27 cellular contexts compared by ENCODE assay signal in the genomic region with DNA sequence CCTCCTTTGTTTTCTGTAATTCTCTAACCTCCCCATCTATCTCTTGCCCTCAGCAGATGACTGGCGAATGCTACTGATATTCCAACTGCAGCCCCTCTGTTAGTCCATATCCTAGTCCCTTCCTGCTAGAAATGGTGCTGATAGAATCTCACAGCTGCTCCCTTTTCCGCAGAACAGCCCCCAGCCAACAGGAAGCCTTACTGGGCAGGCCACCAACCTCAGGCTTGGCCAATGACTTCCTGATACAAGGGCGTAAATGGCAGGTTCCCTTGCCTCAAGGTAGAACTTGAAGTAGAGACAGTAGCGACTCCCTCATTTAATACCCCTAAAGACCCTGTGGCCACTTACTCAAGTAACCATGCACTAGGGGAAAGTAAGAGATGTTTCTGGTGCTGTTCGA.
"Had no signal": no experiment of that assay in that cellular context is flagged by ENCODE, and none has a peak within 500 bp of the region (broad histone marks: within the 10 kb centered on the region; RNA-seq: fewer than 3 reads in every experiment).

No MANE protein-coding gene starts in this region.

- ATAC-seq: activated CD4-positive, CD25-positive, alpha-beta regulatory T cell treated with anti-CD3 and anti-CD28 coated beads, Interleukin-2, amount 50 U/mL, for 24 hours; gastroesophageal sphincter; left colon; pancreas; sciatic nerve had no signal

- H3K27me3 Mint-ChIP-seq: activated naive CD8-positive, alpha-beta T cell treated with anti-CD3 and anti-CD28 coated beads for 36 hours; stimulated activated naive CD8-positive, alpha-beta T cell treated with anti-CD3 and anti-CD28 coated beads, Interleukin-15, Interleukin-2, amounts not matched to agents 100 ng/mL and 50 ng/mL, for 24 hours had no signal

- H3K27ac Mint-ChIP-seq: activated CD4-positive, alpha-beta memory T cell treated with anti-CD3 and anti-CD28 coated beads, Interleukin-2, amount 10 ng/mL, durations not matched to agents 7 days and 5 days; activated naive CD8-positive, alpha-beta T cell treated with anti-CD3 and anti-CD28 coated beads for 36 hours; mesothelial cell of epicardium; naive B cell; stimulated activated naive CD8-positive, alpha-beta T cell treated with anti-CD3 and anti-CD28 coated beads, Interleukin-15, Interleukin-2, amounts not matched to agents 100 ng/mL and 50 ng/mL, for 24 hours; T-helper 1 cell treated with Interleukin-12 subunit alpha and Interleukin-12 subunit beta and Interleukin-4 antibody, amounts not matched to agents 30 μg/mL and 1 μg/mL, for 36 hours had no signal

- H3K36me3 Mint-ChIP-seq: mesothelial cell of epicardium had no signal

- H3K9me3 Mint-ChIP-seq: activated CD4-positive, alpha-beta memory T cell treated with anti-CD3 and anti-CD28 coated beads, Interleukin-2, amount 10 ng/mL, durations not matched to agents 7 days and 5 days had no signal

- DNase-seq: activated CD4-positive, alpha-beta memory T cell treated with anti-CD3 and anti-CD28 coated beads, Interleukin-2, amount 10 ng/mL, durations not matched to agents 7 days and 5 days; activated CD4-positive, alpha-beta T cell treated with anti-CD3 and anti-CD28 coated beads for 48 hours; activated effector memory CD4-positive, alpha-beta T cell treated with Interleukin-2 at 50 U/mL for 16 hours; activated naive CD4-positive, alpha-beta T cell treated with Interleukin-2 at 50 U/mL for 16 hours; activated naive CD8-positive, alpha-beta T cell treated with anti-CD3 and anti-CD28 coated beads for 36 hours; amniotic stem cell; brain microvascular endothelial cell; caudate nucleus; cortex of kidney; kidney; left colon; mammary epithelial cell; naive B cell; nucleus accumbens; pancreas; retina; stimulated activated CD4-positive, alpha-beta T cell treated with anti-CD3 and anti-CD28 coated beads, Interleukin-12 subunit alpha, Interleukin-12 subunit beta, amount 100 ng/mL, for 4 hours; stimulated activated CD4-positive, alpha-beta T cell treated with anti-CD3 and anti-CD28 coated beads, Interleukin-4, amount 100 ng/mL, for 1 hour; T-helper 9 cell; trophoblast cell; WERI-Rb-1 had no signal

- H3K4me3 Mint-ChIP-seq: activated CD4-positive, alpha-beta memory T cell treated with anti-CD3 and anti-CD28 coated beads, Interleukin-2, amount 10 ng/mL, durations not matched to agents 7 days and 5 days; activated naive CD8-positive, alpha-beta T cell treated with anti-CD3 and anti-CD28 coated beads for 36 hours; mesothelial cell of epicardium; naive B cell; stimulated activated naive CD8-positive, alpha-beta T cell treated with anti-CD3 and anti-CD28 coated beads, Interleukin-15, Interleukin-2, amounts not matched to agents 100 ng/mL and 50 ng/mL, for 24 hours; T-helper 1 cell treated with Interleukin-12 subunit alpha and Interleukin-12 subunit beta and Interleukin-4 antibody, amounts not matched to agents 30 μg/mL and 1 μg/mL, for 36 hours had no signal
